In the genomic region with DNA sequence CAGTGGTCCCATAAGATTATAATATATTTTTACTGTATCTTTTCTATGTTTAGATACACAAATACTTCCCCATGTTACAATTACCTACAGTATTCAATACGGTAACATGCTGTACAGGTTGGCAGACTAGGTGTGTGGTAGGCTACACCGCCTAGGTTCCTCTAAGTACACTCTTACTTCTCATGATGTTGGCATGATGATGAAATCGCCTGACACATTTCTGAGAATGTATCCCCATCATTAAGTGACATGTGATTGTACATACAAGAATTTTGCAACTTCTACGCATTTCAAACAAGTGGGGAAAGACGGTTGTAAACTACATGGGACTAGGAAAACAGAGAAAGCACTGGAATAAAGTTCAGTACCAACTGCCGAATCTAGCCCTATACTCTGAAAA, we compare ENCODE assay signal across 20 cellular contexts. TPM values are rescaled to one million over a fixed set of nuclear protein-coding genes. Genes with fewer than 3 reads are reported as not detected.
DNase-seq lines count a peak whose midpoint lies in the region; ATAC-seq, FAIRE-seq and TF ChIP-seq lines count a peak whose summit lies in the region.
"Had no signal": no experiment of that assay in that cellular context is flagged by ENCODE, and none has a peak within 500 bp of the region (broad histone marks: within the 10 kb centered on the region; RNA-seq: fewer than 3 reads in every experiment).

No MANE protein-coding gene starts in this region.

- no peaks in the 10 kb centered on the region for H3K27me3 Mint-ChIP-seq in activated T-cell treated with anti-CD3 and anti-CD28 coated beads, Interleukin-2, amount 50 U/mL, for 72 hours (ENCODE audit: low read depth)
- H3K27me3 Mint-ChIP-seq in astrocyte (ENCODE audit: low read depth, unreplicated experiment) = no peaks in the 10 kb centered on the region
- H3K27me3 Mint-ChIP-seq: CD8-positive, alpha-beta memory T cell had no signal

- H3K4me2 ChIP-seq in astrocyte (ENCODE audit: low read length) = no peak overlapping the region
- H3K4me2 ChIP-seq: A549 had no signal

- no peak overlapping the region for H2AFZ ChIP-seq in astrocyte (ENCODE audit: low read depth, low read length)

- DNase-seq in activated T-cell treated with anti-CD3 and anti-CD28 coated beads, Interleukin-2, amount 50 U/mL, for 72 hours = no peak
- no peak for DNase-seq in activated T-cell treated with anti-CD3 and anti-CD28 coated beads, Interleukin-2, amount 50 U/mL, for 1 hour
- DNase-seq in NCI-H460 (ENCODE audit: extremely low read depth, low read depth) (peak; percentile 38), astrocyte (ENCODE audit: low read depth) (no peak), fibroblast of mammary gland (ENCODE audit: low read depth) (peak; percentile 21)
- DNase-seq: C1 segment of cervical spinal cord; CD8-positive, alpha-beta memory T cell; NCI-H1105; NCI-H2081; NCI-H2171 treated with DMSO at 0.1 percent for 48 hours; NCI-H446 treated with DMSO at 0.1 percent for 48 hours; NCI-H748 treated with DMSO at 0.1 percent for 48 hours; NK-92 treated with Interleukin-12 subunit alpha and Interleukin-12 subunit beta, amount 100 ng/mL, for 24 hours; Right ventricle myocardium superior had no signal

- no peak for TF ChIP-seq CTCF in astrocyte (IDR thresholded peaks at IDR 0.05; ENCODE audit: insufficient read depth, low read depth, low read length)
- no peak for TF ChIP-seq CTCF in fibroblast of mammary gland (conservative IDR thresholded peaks at IDR 0.05; ENCODE audit: control insufficient read depth, insufficient read depth, low read depth, low read length)

- no peaks in the 10 kb centered on the region for H3K4me1 ChIP-seq in astrocyte (ENCODE audit: insufficient read depth, low read length)
- H3K4me1 ChIP-seq: A549 had no signal

- H3K4me3 Mint-ChIP-seq in activated T-cell treated with anti-CD3 and anti-CD28 coated beads, Interleukin-2, amount 50 U/mL, for 72 hours = no peak overlapping the region
- no peak overlapping the region for H3K4me3 Mint-ChIP-seq in astrocyte (ENCODE audit: unreplicated experiment)
- H3K4me3 Mint-ChIP-seq: CD8-positive, alpha-beta memory T cell had no signal

- peaks cover 11 to 47% of the 10 kb centered on the region in 2 donors for H3K36me3 Mint-ChIP-seq in activated T-cell treated with anti-CD3 and anti-CD28 coated beads, Interleukin-2, amount 50 U/mL, for 72 hours (ENCODE audit: insufficient read depth in 2 of 2)
- peaks cover 19% of the 10 kb centered on the region for H3K36me3 Mint-ChIP-seq in astrocyte (ENCODE audit: low read depth, unreplicated experiment)

- H3K36me3 ChIP-seq in astrocyte (ENCODE audit: insufficient read depth, low read length) = peaks cover 52% of the 10 kb centered on the region

- ATAC-seq in activated T-cell treated with anti-CD3 and anti-CD28 coated beads, Interleukin-2, amount 50 U/mL, for 72 hours (replicated peaks in 1 of 2) = no peak
- ATAC-seq in GM19023 (IDR thresholded peaks at IDR 0.05; ENCODE audit: unreplicated experiment) (no peak), GM21447 (IDR thresholded peaks at IDR 0.05; ENCODE audit: unreplicated experiment) (no peak)
- ATAC-seq: A549 had no signal

- H3K27me3 ChIP-seq in astrocyte (ENCODE audit: insufficient read depth, low read length) = no peaks in the 10 kb centered on the region

- H3K9me3 ChIP-seq in astrocyte (ENCODE audit: insufficient read depth, low read depth, low read length) = no peaks in the 10 kb centered on the region
- H3K9me3 ChIP-seq: A549 had no signal

- H3K4me1 Mint-ChIP-seq in activated T-cell treated with anti-CD3 and anti-CD28 coated beads, Interleukin-2, amount 50 U/mL, for 72 hours (ENCODE audit: low read depth) = peaks cover 19% of the 10 kb centered on the region
- no peaks in the 10 kb centered on the region for H3K4me1 Mint-ChIP-seq in astrocyte (ENCODE audit: low read depth, unreplicated experiment)

- no peak overlapping the region for H3K4me3 ChIP-seq in astrocyte (ENCODE audit: insufficient read depth, low read depth, low read length)
- H3K4me3 ChIP-seq in fibroblast of mammary gland (ENCODE audit: control insufficient read depth, low read depth, low read length) = no peak overlapping the region
- H3K4me3 ChIP-seq: A549 had no signal

- peaks cover 36% of the 10 kb centered on the region for H3K79me2 ChIP-seq in astrocyte (ENCODE audit: insufficient read depth, low read length)

- H3K9ac ChIP-seq in astrocyte (ENCODE audit: low read length) = no peak overlapping the region

- peaks cover 62% of the 10 kb centered on the region for H4K20me1 ChIP-seq in astrocyte (ENCODE audit: insufficient read depth, low read length)

- FAIRE-seq in astrocyte (lab: Jason Lieb, UNC) = no peak
- FAIRE-seq: A549, GM12892, GM18507, H1 had no signal

- peak overlapping the region; percentile 85 for H3K27ac Mint-ChIP-seq in activated T-cell treated with anti-CD3 and anti-CD28 coated beads, Interleukin-2, amount 50 U/mL, for 72 hours
- H3K27ac Mint-ChIP-seq in astrocyte (ENCODE audit: unreplicated experiment) = peak overlapping the region; percentile 20

- H3K9me3 Mint-ChIP-seq in activated T-cell treated with anti-CD3 and anti-CD28 coated beads, Interleukin-2, amount 50 U/mL, for 72 hours = no peaks in the 10 kb centered on the region
- no peaks in the 10 kb centered on the region for H3K9me3 Mint-ChIP-seq in astrocyte (ENCODE audit: unreplicated experiment)
- H3K9me3 Mint-ChIP-seq: CD8-positive, alpha-beta memory T cell had no signal

- H3K27ac ChIP-seq in astrocyte (ENCODE audit: low read depth, low read length) = no peak overlapping the region
- H3K27ac ChIP-seq: A549 had no signal

RNA-seq across cellular contexts. Expression of gene SETX, which starts 53.3 kb away (rescaled TPM):
- 10 to 100 TPM; 53.7 to 55.9 TPM for total RNA-seq in activated T-cell treated with anti-CD3 and anti-CD28 coated beads, Interleukin-2, amount 50 U/mL, for 72 hours
- total RNA-seq in NCI-H460 (2014; rRNA removed; shearing (Covaris generic)) = 52.8 and 59.3 TPM in 2 replicates
- polyA plus RNA-seq in NCI-H460 (2014; cell fraction: nucleus; rRNA removed) = 29.4 and 30.1 TPM in 2 replicates
- total RNA-seq in astrocyte = 45.6 and 48.4 TPM in 2 replicates

Comparison
In these comparisons a context has a peak if more than half of its experiments do, and no peak if none do; other contexts are left out.
1. DNase-seq: peak in NCI-H460 (single experiment) and fibroblast of mammary gland (single experiment); none in activated T-cell treated with anti-CD3 and anti-CD28 coated beads, Interleukin-2, amount 50 U/mL, for 72 hours (0 of 2), activated T-cell treated with anti-CD3 and anti-CD28 coated beads, Interleukin-2, amount 50 U/mL, for 1 hour (single experiment) and astrocyte (single experiment).